ENCODE assay signal across 9 cellular contexts in genomic region chr16:86576591-86577313, GRCh38. TPM values are rescaled to one million over a fixed set of nuclear protein-coding genes. Genes with fewer than 3 reads are reported as not detected.
DNase-seq lines count a peak whose midpoint lies in the region; ATAC-seq and TF ChIP-seq lines count a peak whose summit lies in the region.
"Had no signal": no experiment of that assay in that cellular context is flagged by ENCODE, and none has a peak within 500 bp of the region (broad histone marks: within the 10 kb centered on the region; RNA-seq: fewer than 3 reads in every experiment).

No MANE protein-coding gene starts in this region.

- H3K36me3 ChIP-seq in H7 (replicated peaks; ENCODE audit: control insufficient read depth, insufficient read depth, low read length) = no peaks in the 10 kb centered on the region
- H3K36me3 ChIP-seq: WERI-Rb-1 had no signal

- peak overlapping the region; percentile 44 for H3K27ac ChIP-seq in foreskin keratinocyte
- H3K27ac ChIP-seq: WERI-Rb-1 had no signal

- no peak for ATAC-seq in foreskin keratinocyte
- no peak for ATAC-seq in GM19463 (IDR thresholded peaks at IDR 0.05; ENCODE audit: unreplicated experiment)

- H3K27me3 ChIP-seq in H7 (ENCODE audit: control insufficient read depth, insufficient read depth, low read length) = peaks cover 91% of the 10 kb centered on the region
- H3K27me3 ChIP-seq in foreskin keratinocyte = peaks cover 87% of the 10 kb centered on the region

- peak overlapping the region; percentile 56 for H3K4me3 ChIP-seq in H7 (ENCODE audit: insufficient read depth, low read depth, low read length)
- H3K4me3 ChIP-seq in skeletal muscle cell (ENCODE audit: low read depth, low read length) = peak overlapping the region; percentile 60

- H3K4me1 ChIP-seq in foreskin keratinocyte = no peaks in the 10 kb centered on the region

- TF ChIP-seq CTCF in foreskin keratinocyte (conservative IDR thresholded peaks at IDR 0.05) = no peak

- peak; percentile 78 for DNase-seq in H7
- peak; percentile 46 for DNase-seq in SW480 (ENCODE audit: low spot score)
- no peak for DNase-seq in foreskin keratinocyte
- peak; percentile 61 for DNase-seq in skeletal muscle cell (ENCODE audit: low read depth)
- no peak for DNase-seq in SIG-M5 treated with dmso at 0.1 percent for 504 hours (lab: John Stamatoyannopoulos, UW; ENCODE audit: unreplicated experiment)
- no peak for DNase-seq in stimulated activated CD4-positive, alpha-beta T cell treated with anti-CD3 and anti-CD28 coated beads, Interleukin-1b, Interleukin-23, amount 100 ng/mL, for 48 hours
- DNase-seq in anterior cingulate cortex (lab: John Stamatoyannopoulos, UW) = no peak
- DNase-seq: WERI-Rb-1 had no signal

RNA-seq across cellular contexts. Expression of gene FOXL1, which starts 1.6 kb away (rescaled TPM):
- total RNA-seq in H7 (2014; rRNA removed; shearing (Covaris generic)) = 0.15 and 0.17 TPM in 2 replicates
- 0.46 and 0.51 TPM in 2 replicates for total RNA-seq in foreskin keratinocyte
- polyA plus RNA-seq in foreskin keratinocyte = 0.31 and 0.32 TPM in 2 replicates

RNA-seq across cellular contexts. Expression of gene FOXC2, which starts 10.1 kb away (rescaled TPM):
- total RNA-seq in H7 (2014; rRNA removed; shearing (Covaris generic)) = 0.62 TPM in 1 of 2 replicates, not detected in the other
- total RNA-seq in foreskin keratinocyte = not detected in 2 replicates
- polyA plus RNA-seq in foreskin keratinocyte = not detected in 2 replicates

RNA-seq across cellular contexts. Expression of gene MTHFSD, which starts 21.7 kb away (rescaled TPM):
- total RNA-seq in H7 (2014; rRNA removed; shearing (Covaris generic)) = 15.3 and 19.5 TPM in 2 replicates
- 12.7 and 13.1 TPM in 2 replicates for total RNA-seq in foreskin keratinocyte
- 6.9 and 7.3 TPM in 2 replicates for polyA plus RNA-seq in foreskin keratinocyte

Comparison
In these comparisons a context has a peak if more than half of its experiments do, and no peak if none do; other contexts are left out.
1. DNase-seq: peak in H7 (single experiment), SW480 (single experiment) and skeletal muscle cell (single experiment); none in foreskin keratinocyte (0 of 2), SIG-M5 treated with dmso at 0.1 percent for 504 hours (single experiment), stimulated activated CD4-positive, alpha-beta T cell treated with anti-CD3 and anti-CD28 coated beads, Interleukin-1b, Interleukin-23, amount 100 ng/mL, for 48 hours (single experiment) and anterior cingulate cortex (0 of 58).